ENCODE assay signal across 10 cellular contexts in genomic region chr19:4830332-4830731, GRCh38. TPM values are rescaled to one million over a fixed set of nuclear protein-coding genes. Genes with fewer than 3 reads are reported as not detected.
DNase-seq lines count a peak whose midpoint lies in the region; ATAC-seq lines count a peak whose summit lies in the region.
"Had no signal": no experiment of that assay in that cellular context is flagged by ENCODE, and none has a peak within 500 bp of the region (broad histone marks: within the 10 kb centered on the region; RNA-seq: fewer than 3 reads in every experiment).

No MANE protein-coding gene starts in this region.

- H3K27me3 ChIP-seq in layer of hippocampus (ENCODE audit: control insufficient read depth, insufficient read depth, low read length) (no peaks in the 10 kb centered on the region), subcutaneous abdominal adipose tissue (ENCODE audit: control insufficient read depth in 5 of 5, insufficient read depth in 4 of 5, low read length in 5 of 5) (no peaks in the 10 kb centered on the region)

- H3K4me1 ChIP-seq in subcutaneous abdominal adipose tissue (ENCODE audit: control insufficient read depth in 5 of 5, insufficient read depth in 5 of 5, low read length in 5 of 5), result peaks cover 4 to 22% (median 19%) of the 10 kb centered on the region in 5 donors

- peaks cover 11% of the 10 kb centered on the region for H3K36me3 Mint-ChIP-seq in T-helper 2 cell treated with Interferon-gamma antibody and Interleukin-4, amounts not matched to agents 5 μg/mL and 100 μg/mL, for 36 hours (ENCODE audit: low read depth)
- H3K36me3 Mint-ChIP-seq in activated naive CD8-positive, alpha-beta T cell treated with anti-CD3 and anti-CD28 coated beads for 36 hours, result peaks cover 19% of the 10 kb centered on the region

- peak overlapping the region; percentile 94 for H3K4me3 Mint-ChIP-seq in T-helper 2 cell treated with Interferon-gamma antibody and Interleukin-4, amounts not matched to agents 5 μg/mL and 100 μg/mL, for 36 hours
- peak overlapping the region; percentile 93 for H3K4me3 Mint-ChIP-seq in activated naive CD8-positive, alpha-beta T cell treated with anti-CD3 and anti-CD28 coated beads for 36 hours

- peak overlapping the region; percentile 74 to 91 (median 85) for H3K4me3 ChIP-seq in subcutaneous abdominal adipose tissue (ENCODE audit: low read depth in 1 of 5, low read length in 5 of 5)

- no peak for ATAC-seq in HG02981 (IDR thresholded peaks at IDR 0.05; ENCODE audit: unreplicated experiment)

- H3K27ac Mint-ChIP-seq in T-helper 2 cell treated with Interferon-gamma antibody and Interleukin-4, amounts not matched to agents 5 μg/mL and 100 μg/mL, for 36 hours, result peak overlapping the region; percentile 91
- H3K27ac Mint-ChIP-seq in activated naive CD8-positive, alpha-beta T cell treated with anti-CD3 and anti-CD28 coated beads for 36 hours, result peak overlapping the region; percentile 89

- H3K9me3 ChIP-seq in subcutaneous abdominal adipose tissue (ENCODE audit: control insufficient read depth in 5 of 5, low read length in 5 of 5), result no peaks in the 10 kb centered on the region

- no peak for DNase-seq in T-helper 2 cell treated with Interferon-gamma antibody and Interleukin-4, amounts not matched to agents 5 μg/mL and 100 μg/mL, for 36 hours (ENCODE audit: low spot score)
- DNase-seq in T-helper 2 cell (no peak), amniotic stem cell (lab: John Stamatoyannopoulos, UW) (no peak), G401 (ENCODE audit: low spot score) (no peak)
- no peak for DNase-seq in activated naive CD8-positive, alpha-beta T cell treated with anti-CD3 and anti-CD28 coated beads for 36 hours
- DNase-seq: activated effector memory CD4-positive, alpha-beta T cell treated with Interleukin-2 at 50 U/mL for 16 hours; NCI-H1930 had no signal

- peaks cover 15% of the 10 kb centered on the region for H3K4me1 Mint-ChIP-seq in T-helper 2 cell treated with Interferon-gamma antibody and Interleukin-4, amounts not matched to agents 5 μg/mL and 100 μg/mL, for 36 hours (ENCODE audit: low read depth)
- H3K4me1 Mint-ChIP-seq in activated naive CD8-positive, alpha-beta T cell treated with anti-CD3 and anti-CD28 coated beads for 36 hours, result peaks cover 16% of the 10 kb centered on the region

- in situ Hi-C loops in G401 (cut with HindIII; ENCODE audit: low sequenced_read_pairs), result no loop called here

- H3K27me3 Mint-ChIP-seq in T-helper 2 cell treated with Interferon-gamma antibody and Interleukin-4, amounts not matched to agents 5 μg/mL and 100 μg/mL, for 36 hours (ENCODE audit: low read depth), result no peaks in the 10 kb centered on the region
- no peaks in the 10 kb centered on the region for H3K27me3 Mint-ChIP-seq in activated naive CD8-positive, alpha-beta T cell treated with anti-CD3 and anti-CD28 coated beads for 36 hours

- no peaks in the 10 kb centered on the region for H3K9me3 Mint-ChIP-seq in T-helper 2 cell treated with Interferon-gamma antibody and Interleukin-4, amounts not matched to agents 5 μg/mL and 100 μg/mL, for 36 hours
- H3K9me3 Mint-ChIP-seq in activated naive CD8-positive, alpha-beta T cell treated with anti-CD3 and anti-CD28 coated beads for 36 hours, result no peaks in the 10 kb centered on the region

- peak overlapping the region; percentile 83 to 98 (median 97) for H3K9ac ChIP-seq in subcutaneous abdominal adipose tissue (ENCODE audit: low read length in 5 of 5)

- H3K36me3 ChIP-seq in subcutaneous abdominal adipose tissue (ENCODE audit: control insufficient read depth in 5 of 5, insufficient read depth in 5 of 5, low read length in 5 of 5), result no peaks in the 10 kb centered on the region

- peak overlapping the region; percentile 77 for H3K27ac ChIP-seq in layer of hippocampus (ENCODE audit: low read depth, low read length)
- H3K27ac ChIP-seq in subcutaneous abdominal adipose tissue (ENCODE audit: low read depth, low read length), result peak overlapping the region; percentile 96

RNA-seq across cellular contexts. Expression of gene TICAM1, which starts 1.2 kb away (rescaled TPM):
- total RNA-seq in activated naive CD8-positive, alpha-beta T cell treated with anti-CD3 and anti-CD28 coated beads for 36 hours, result 10 to 100 TPM; 18.4 to 19.5 TPM
- total RNA-seq in G401 (2014; rRNA removed; shearing (Covaris generic)), result not detected in 2 replicates

RNA-seq across cellular contexts. Expression of gene PLIN3, which starts 37.1 kb away (rescaled TPM):
- 10 to 100 TPM; 14.6 to 14.7 TPM for total RNA-seq in activated naive CD8-positive, alpha-beta T cell treated with anti-CD3 and anti-CD28 coated beads for 36 hours
- total RNA-seq in G401 (2014; rRNA removed; shearing (Covaris generic)), result 231 TPM in 2 replicates

RNA-seq across cellular contexts. Expression of gene FEM1A, which starts 38.8 kb away (rescaled TPM):
- 10 to 100 TPM; 21.8 to 22.5 TPM for total RNA-seq in activated naive CD8-positive, alpha-beta T cell treated with anti-CD3 and anti-CD28 coated beads for 36 hours
- 21.5 and 26.6 TPM in 2 replicates for total RNA-seq in G401 (2014; rRNA removed; shearing (Covaris generic))

Comparison
In these comparisons a context has a peak if more than half of its experiments do, and no peak if none do; other contexts are left out.
1. RNA of gene TICAM1, which starts 1.2 kb away (total RNA-seq): 18.4 to 19.5 TPM in activated naive CD8-positive, alpha-beta T cell treated with anti-CD3 and anti-CD28 coated beads for 36 hours; not detected in G401; every median in the first group is over 10 times any median in the second.
2. RNA of gene PLIN3, which starts 37.1 kb away (total RNA-seq): 231 TPM in G401; 14.6 to 14.7 TPM in activated naive CD8-positive, alpha-beta T cell treated with anti-CD3 and anti-CD28 coated beads for 36 hours; every median in the first group is over 10 times any median in the second.